In genomic region chr9:69174645-69175487, GRCh38 we compare ENCODE assay signal across 8 cellular contexts. TPM values are rescaled to one million over a fixed set of nuclear protein-coding genes. Genes with fewer than 3 reads are reported as not detected.
A peak's percentile ranks its signal among the peaks of the same experiment; 100 is the strongest.
DNase-seq lines count a peak whose midpoint lies in the region; ATAC-seq and TF ChIP-seq lines count a peak whose summit lies in the region.

No MANE protein-coding gene starts in this region.

- peaks cover 25% of the 10 kb centered on the region for H3K4me1 ChIP-seq in HAP-1
- peaks cover 0 to 6% of the 10 kb centered on the region in 2 donors for H3K4me1 ChIP-seq in uterus

- H3K27me3 ChIP-seq in HAP-1 (ENCODE audit: low read depth) (no peaks in the 10 kb centered on the region), uterus (no peaks in the 10 kb centered on the region)

- H3K4me1 Mint-ChIP-seq in activated CD4-positive, alpha-beta T cell treated with anti-CD3 and anti-CD28 coated beads for 36 hours, result peaks cover 48% of the 10 kb centered on the region
- H3K4me1 Mint-ChIP-seq in nephron progenitor cell, result peaks cover 46% of the 10 kb centered on the region

- no peaks in the 10 kb centered on the region for H3K9me3 Mint-ChIP-seq in activated CD4-positive, alpha-beta T cell treated with anti-CD3 and anti-CD28 coated beads for 36 hours (ENCODE audit: low read depth)
- no peaks in the 10 kb centered on the region for H3K9me3 Mint-ChIP-seq in nephron progenitor cell

- H3K36me3 Mint-ChIP-seq in activated CD4-positive, alpha-beta T cell treated with anti-CD3 and anti-CD28 coated beads for 36 hours (ENCODE audit: low read depth), result no peaks in the 10 kb centered on the region
- no peaks in the 10 kb centered on the region for H3K36me3 Mint-ChIP-seq in nephron progenitor cell (ENCODE audit: low read depth)

- in situ Hi-C loops in HAP-1 (cut with MboI; ENCODE audit: low sequenced_read_pairs), result no loop called here

- H3K9me3 ChIP-seq in HAP-1 (no peaks in the 10 kb centered on the region), uterus (no peaks in the 10 kb centered on the region)

- no peaks in the 10 kb centered on the region for H3K36me3 ChIP-seq in HAP-1 (replicated peaks)
- no peaks in the 10 kb centered on the region for H3K36me3 ChIP-seq in uterus

- peak; percentile 81 for ATAC-seq in activated CD4-positive, alpha-beta T cell treated with anti-CD3 and anti-CD28 coated beads for 36 hours

- intact Hi-C loops in activated CD4-positive, alpha-beta T cell treated with anti-CD3 and anti-CD28 coated beads for 36 hours (cut with DNase I, micrococcal nuclease), result loop anchor here (2.0 to 10.0 kb wide), 11 partner anchors 53 to 1390 kb away; partner anchors contain the start of genes FXN (in 2 of the 2), CFAP95 (in 1 of the 2) and KLF9 (in 1 of the 2)
- intact Hi-C loops in uterus (cut with DNase I; ENCODE audit: low total_unique reads), result no loop called here

- H3K4me3 ChIP-seq in HAP-1, result peak overlapping the region; percentile 55
- H3K4me3 ChIP-seq in uterus, result peak overlapping the region; percentile 48 to 57

- TF ChIP-seq POLR2A in uterus (IDR thresholded peaks at IDR 0.05), result no peak

- DNase-seq in activated CD4-positive, alpha-beta T cell treated with anti-CD3 and anti-CD28 coated beads for 36 hours, result peak; percentile 79
- DNase-seq in activated CD4-positive, alpha-beta T cell treated with anti-CD3 and anti-CD28 coated beads, Interleukin-2, amount 50 U/mL, for 1 hour, result no peak
- DNase-seq in HAP-1 (ENCODE audit: low spot score in 2 of 2) (peak; percentile 23 to 56), M059J (ENCODE audit: low read depth) (peak; percentile 97), fibroblast of peridontal ligament (ENCODE audit: extremely low read depth) (peak; percentile 98), nephron progenitor cell (peak; percentile 50), uterus (peak; percentile 71 to 74)
- peak in 2 of 3 experiments; percentile 28 to 35 for DNase-seq in activated CD8-positive, alpha-beta memory T cell treated with anti-CD3 and anti-CD28 coated beads for 48 hours (ENCODE audit: low read depth in 2 of 3, low spot score in 2 of 3)

- H3K27ac ChIP-seq in uterus, result peak overlapping the region; percentile 78 to 81

- peak overlapping the region; percentile 83 for H3K27ac Mint-ChIP-seq in activated CD4-positive, alpha-beta T cell treated with anti-CD3 and anti-CD28 coated beads for 36 hours
- H3K27ac Mint-ChIP-seq in nephron progenitor cell, result no peak overlapping the region

- POLR2A ChIA-PET in activated CD4-positive, alpha-beta T cell treated with anti-CD3 and anti-CD28 coated beads for 36 hours (lab: Charles Lee), result no interaction called here

- H3K27me3 Mint-ChIP-seq in activated CD4-positive, alpha-beta T cell treated with anti-CD3 and anti-CD28 coated beads for 36 hours, result peaks cover 36% of the 10 kb centered on the region
- peaks cover 24% of the 10 kb centered on the region for H3K27me3 Mint-ChIP-seq in nephron progenitor cell (ENCODE audit: low read depth, poor library complexity)

- TF ChIP-seq CTCF in nephron progenitor cell (IDR thresholded peaks at IDR 0.05) (no peak), uterus (IDR thresholded peaks at IDR 0.05) (no peak)

- CTCF ChIA-PET in activated CD4-positive, alpha-beta T cell treated with anti-CD3 and anti-CD28 coated beads for 36 hours (lab: Charles Lee), result interaction anchor here (0.5 to 1.5 kb wide), 4 partner anchors 10 to 145 kb away, joined by 3 to 4 read pairs (median 3); no protein-coding TSS in a partner anchor

- H3K4me3 Mint-ChIP-seq in activated CD4-positive, alpha-beta T cell treated with anti-CD3 and anti-CD28 coated beads for 36 hours, result peak overlapping the region; percentile 74
- H3K4me3 Mint-ChIP-seq in nephron progenitor cell, result peak overlapping the region; percentile 85

RNA-seq across cellular contexts. Expression of gene TJP2, which starts 0.8 kb away (rescaled TPM):
- total RNA-seq in activated CD4-positive, alpha-beta T cell treated with anti-CD3 and anti-CD28 coated beads for 36 hours, result 10 to 100 TPM in 1 of 2 experiments, 1 to 10 TPM in 1; 8.4 to 10.0 TPM
- total RNA-seq in M059J (2014; rRNA removed; shearing (Covaris generic)), result 58.9 and 73.7 TPM in 2 replicates
- total RNA-seq in uterus, result 100 to 1,000 TPM in 1 of 4 donors, 10 to 100 TPM in 3; 38.6 to 110 (median 44.7) TPM
